1 cellular context compared by ENCODE assay signal in genomic region chr4:7041246-7041645, GRCh38.
TF ChIP-seq lines count a peak whose summit lies in the region.

No MANE protein-coding gene starts in this region.

TF ChIP-seq in endothelial cell of umbilical vein, 7 proteins besides CTCF, POLR2A, EP300 and RAD21:
- TF ChIP-seq FOS (IDR thresholded peaks at IDR 0.05; ENCODE audit: borderline replicate concordance, insufficient read depth, low read length), result no peak
- no peak for TF ChIP-seq JUN (IDR thresholded peaks at IDR 0.05; ENCODE audit: borderline replicate concordance, insufficient read depth, insufficient read length, low read depth)
- TF ChIP-seq POLR2AphosphoS5 (IDR thresholded peaks at IDR 0.05; ENCODE audit: insufficient read depth, low read depth, low read length), result no peak
- no peak for TF ChIP-seq MAX (IDR thresholded peaks at IDR 0.05; ENCODE audit: insufficient read depth, insufficient read length)
- no peak for TF ChIP-seq MYC (IDR thresholded peaks at IDR 0.05; ENCODE audit: low read depth, low read length)
- no peak for TF ChIP-seq GATA2 (IDR thresholded peaks at IDR 0.05; ENCODE audit: insufficient read depth, insufficient read length, low read depth, low read length)
